ENCODE assay signal across 8 cellular contexts in genomic region chr12:19129121-19129485, GRCh38. TPM values are rescaled to one million over a fixed set of nuclear protein-coding genes. Genes with fewer than 3 reads are reported as not detected.
DNase-seq lines count a peak whose midpoint lies in the region; ATAC-seq and TF ChIP-seq lines count a peak whose summit lies in the region.

No MANE protein-coding gene starts in this region.

- peak overlapping the region; percentile 84 for H3K27ac ChIP-seq in liver (ENCODE audit: low read depth in 1 of 2, low read length in 2 of 2)
- H3K27ac ChIP-seq in transverse colon, result peak overlapping the region; percentile 82 to 90 (median 88)

- H3K9me3 ChIP-seq in liver (ENCODE audit: control insufficient read depth in 4 of 4, low read length in 3 of 4) (peaks cover 2 to 12% (median 7%) of the 10 kb centered on the region in 4 donors), transverse colon (peaks cover 0 to 6% of the 10 kb centered on the region in 2 donors)

- H3K27me3 Mint-ChIP-seq in activated naive CD4-positive, alpha-beta T cell treated with anti-CD3 and anti-CD28 coated beads, Interleukin-2, amount 50 U/mL, for 24 hours, result peaks cover 48% of the 10 kb centered on the region

- peak; percentile 19 to 44 for TF ChIP-seq RAD21 in liver (IDR thresholded peaks at IDR 0.05)

- H3K36me3 ChIP-seq in liver (ENCODE audit: control insufficient read depth in 4 of 4, insufficient read depth in 3 of 4, low read depth in 1 of 4, low read length in 3 of 4) (no peaks in the 10 kb centered on the region), transverse colon (no peaks in the 10 kb centered on the region)

- H3K27ac Mint-ChIP-seq in activated naive CD4-positive, alpha-beta T cell treated with anti-CD3 and anti-CD28 coated beads, Interleukin-2, amount 50 U/mL, for 24 hours, result no peak overlapping the region

- H3K4me1 ChIP-seq in liver (ENCODE audit: control insufficient read depth in 4 of 4, insufficient read depth in 4 of 4, low read length in 3 of 4) (peaks cover 3 to 20% (median 5%) of the 10 kb centered on the region in 4 donors), transverse colon (peaks cover 0 to 31% (median 11%) of the 10 kb centered on the region in 4 donors)

- no peak for TF ChIP-seq CTCF in astrocyte of the spinal cord (IDR thresholded peaks at IDR 0.05; ENCODE audit: low read depth, low read length)
- TF ChIP-seq CTCF in liver (IDR thresholded peaks at IDR 0.05; ENCODE audit: low read depth, low read length, missing input control), result no peak
- TF ChIP-seq CTCF in transverse colon (IDR thresholded peaks at IDR 0.05), result no peak
- TF ChIP-seq CTCF in GM10266 (IDR thresholded peaks at IDR 0.05; ENCODE audit: control insufficient read depth, insufficient read depth, low read depth, missing control alignments), result no peak

- ATAC-seq in HG03108 (IDR thresholded peaks at IDR 0.05; ENCODE audit: unreplicated experiment), result no peak

- peaks cover 2% of the 10 kb centered on the region for H3K36me3 Mint-ChIP-seq in activated naive CD4-positive, alpha-beta T cell treated with anti-CD3 and anti-CD28 coated beads, Interleukin-2, amount 50 U/mL, for 24 hours

- no peak for DNase-seq in activated naive CD4-positive, alpha-beta T cell (lab: John Stamatoyannopoulos, UW)
- DNase-seq in astrocyte of the spinal cord (ENCODE audit: low read depth, low spot score), result peak; percentile 62
- no peak for DNase-seq in transverse colon
- DNase-seq in GM10266 (ENCODE audit: extremely low spot score), result no peak
- DNase-seq in middle frontal gyrus (ENCODE audit: extremely low spot score, low spot score), result no peak

- peaks cover 7% of the 10 kb centered on the region for H3K9me3 Mint-ChIP-seq in activated naive CD4-positive, alpha-beta T cell treated with anti-CD3 and anti-CD28 coated beads, Interleukin-2, amount 50 U/mL, for 24 hours

- H3K4me1 Mint-ChIP-seq in activated naive CD4-positive, alpha-beta T cell treated with anti-CD3 and anti-CD28 coated beads, Interleukin-2, amount 50 U/mL, for 24 hours, result peaks cover 17% of the 10 kb centered on the region

- 1% methylated on average over 12 of the region's 12 CpGs for WGBS in liver
- WGBS in transverse colon (ENCODE audit: low coverage in 1 of 2), 2 donors, result 6 to 7% methylated on average over 5 to 12 of the region's 12 CpGs

- no peak for TF ChIP-seq POLR2A in transverse colon (IDR thresholded peaks at IDR 0.05)

- no peak for TF ChIP-seq EP300 in transverse colon (IDR thresholded peaks at IDR 0.05; ENCODE audit: low read depth)

- in situ Hi-C loops in astrocyte of the spinal cord (cut with HindIII; ENCODE audit: low sequenced_read_pairs), result no loop called here
- in situ Hi-C loops in transverse colon (cut with MboI; ENCODE audit: low pct_ligation_motif_present in 1 of 4, low pct_unique_long_range_greater_than_20kb in 1 of 4, low sequenced_read_pairs in 3 of 4), result no loop called here

- H3K27me3 ChIP-seq in liver (ENCODE audit: control insufficient read depth in 4 of 4, insufficient read depth in 4 of 4, low read length in 3 of 4) (no peaks in the 10 kb centered on the region), transverse colon (no peaks in the 10 kb centered on the region)

- H3K9ac ChIP-seq in liver (ENCODE audit: low read depth in 1 of 2, low read length in 2 of 2), result peak overlapping the region; percentile 69 to 84

- H3K4me3 Mint-ChIP-seq in activated naive CD4-positive, alpha-beta T cell treated with anti-CD3 and anti-CD28 coated beads, Interleukin-2, amount 50 U/mL, for 24 hours, result peak overlapping the region; percentile 84

- H3K4me3 ChIP-seq in astrocyte of the spinal cord (ENCODE audit: low read depth, low read length), result peak overlapping the region; percentile 21
- H3K4me3 ChIP-seq in liver (ENCODE audit: low read depth in 1 of 3, low read length in 3 of 3), result peak overlapping the region; percentile 33 to 93 (median 66)
- H3K4me3 ChIP-seq in transverse colon, result peak overlapping the region in 3 of 4 donors; percentile 50 to 80 (median 78)

- intact Hi-C loops in transverse colon (cut with DNase I; ENCODE audit: low total_unique reads), result no loop called here

TF ChIP-seq in liver, 16 proteins besides CTCF, POLR2A, EP300 and RAD21:
- peak; percentile 20 for TF ChIP-seq REST (IDR thresholded peaks at IDR 0.05)
- TF ChIP-seq YY1 (IDR thresholded peaks at IDR 0.05), result peak; percentile 28
- no peak for TF ChIP-seq ZBTB33 (IDR thresholded peaks at IDR 0.05)
- peak in 1 of 2 donors; percentile 8 for TF ChIP-seq JUND (IDR thresholded peaks at IDR 0.05)
- TF ChIP-seq SP1 (IDR thresholded peaks at IDR 0.05), result peak; percentile 56
- peak; percentile 45 to 58 for TF ChIP-seq HNF4A (conservative IDR thresholded peaks at IDR 0.05)
- no peak for TF ChIP-seq MAX (IDR thresholded peaks at IDR 0.05)

RNA-seq across cellular contexts. Expression of gene PLEKHA5, which starts 0.4 kb away (rescaled TPM):
- total RNA-seq in liver (10 to 100 TPM in 1 of 2 donors, 1 to 10 TPM in 1; 9.7 to 23.8 TPM), transverse colon (10 to 100 TPM; 26.9 to 78.0 (median 39.6) TPM)
- 10 to 100 TPM in 1 of 2 donors, 1 to 10 TPM in 1; 4.6 to 25.5 TPM for polyA plus RNA-seq in liver

Comparison
In these comparisons a context has a peak if more than half of its experiments do, and no peak if none do; other contexts are left out.
1. H3K4me3 ChIP-seq: peak in every context shown above with its lines; median percentile 78 in transverse colon; 66 in liver; 21 in astrocyte of the spinal cord.